ENCODE assay signal across 1 cellular context in the genomic region with DNA sequence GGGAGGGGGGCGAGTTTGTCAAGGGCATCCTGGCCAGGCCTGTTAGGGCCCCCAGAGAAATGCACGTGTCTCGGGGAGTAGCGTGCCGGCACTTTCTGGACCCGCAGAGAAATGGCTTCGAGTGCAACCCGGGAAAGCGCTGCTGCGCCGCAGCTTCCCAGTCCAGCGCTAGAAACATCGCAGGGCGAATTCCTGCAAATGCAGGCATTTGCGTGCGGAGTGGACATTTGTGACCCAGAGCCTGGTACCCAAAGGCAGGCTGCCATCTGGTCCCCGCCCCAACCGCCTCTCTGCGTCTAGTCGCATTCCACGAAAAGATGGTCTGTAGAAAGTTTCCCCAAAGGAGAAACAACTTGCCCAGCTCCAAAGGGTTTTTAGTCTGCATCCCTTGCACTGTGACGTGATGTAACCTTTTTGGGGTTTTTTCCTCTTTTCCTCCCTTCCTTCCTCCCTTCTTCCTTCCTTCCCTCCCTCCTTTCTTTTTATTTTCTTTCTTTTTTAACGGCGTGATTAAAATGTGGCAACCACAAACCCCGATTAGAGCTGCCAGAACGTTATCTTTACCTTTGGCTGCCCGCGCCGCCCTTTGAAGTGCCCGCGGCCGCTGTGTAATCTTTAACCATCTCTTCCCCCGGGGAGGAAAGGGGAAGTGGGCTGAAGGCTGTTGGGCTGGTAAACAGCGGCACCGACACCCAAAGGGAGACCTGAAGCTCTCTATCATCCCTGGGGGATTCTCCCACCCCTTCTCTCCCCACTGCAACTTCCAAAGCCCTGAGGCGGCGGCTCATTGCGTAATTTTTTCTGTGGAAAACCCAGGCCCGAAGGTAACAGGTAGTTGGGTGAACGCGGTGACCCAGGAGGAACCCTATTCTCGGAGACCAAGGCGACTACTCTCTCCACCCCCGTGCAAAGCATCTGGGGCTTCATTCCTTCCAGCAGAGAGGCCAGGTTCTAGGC.
TF ChIP-seq lines count a peak whose summit lies in the region.

No MANE protein-coding gene starts in this region.

TF ChIP-seq in HepG2, 621 proteins besides CTCF, POLR2A, EP300 and RAD21 (continued from another document and continues in another):
- peak; percentile 63; the same call in 1 of the 2 replicates for TF ChIP-seq TFE3 (CRISPR knock-in tag; IDR thresholded peaks at IDR 0.05)
- TF ChIP-seq ZNF629 (CRISPR knock-in tag; conservative IDR thresholded peaks at IDR 0.05), result no peak
- peak; percentile 19; the same call in 1 of the 2 replicates for TF ChIP-seq ZBTB33 (CRISPR knock-in tag; IDR thresholded peaks at IDR 0.05)
- peak; percentile 85 for TF ChIP-seq ZMYM4 (CRISPR knock-in tag; IDR thresholded peaks at IDR 0.05)
- peak; percentile 70 for TF ChIP-seq KDM6A (CRISPR knock-in tag; IDR thresholded peaks at IDR 0.05; ENCODE audit: low read depth)
- TF ChIP-seq ZUFSP (CRISPR knock-in tag; IDR thresholded peaks at IDR 0.05; ENCODE audit: borderline replicate concordance), result no peak
- TF ChIP-seq RELA (CRISPR knock-in tag; IDR thresholded peaks at IDR 0.05), result no peak
- TF ChIP-seq NFRKB (IDR thresholded peaks at IDR 0.05), result no peak
- TF ChIP-seq SRSF9 (IDR thresholded peaks at IDR 0.05; ENCODE audit: borderline replicate concordance, insufficient read depth, low read depth, low read length, poor library complexity, severe bottlenecking), result no peak
- TF ChIP-seq ZNF790 (CRISPR knock-in tag; IDR thresholded peaks at IDR 0.05; ENCODE audit: borderline replicate concordance), result 0 out of 2 replicates have a peak, but pooled peaks have one; percentile 40
- TF ChIP-seq MAFF (IDR thresholded peaks at IDR 0.05; ENCODE audit: low read depth, low read length), result no peak
- TF ChIP-seq RORA (CRISPR knock-in tag; IDR thresholded peaks at IDR 0.05), result no peak
- no peak for TF ChIP-seq HMGA1 (CRISPR knock-in tag; conservative IDR thresholded peaks at IDR 0.05)
- TF ChIP-seq GTF2F1 (IDR thresholded peaks at IDR 0.05; ENCODE audit: low read length), result no peak
- TF ChIP-seq ZNF256 (CRISPR knock-in tag; conservative IDR thresholded peaks at IDR 0.05), result no peak; the same call in 1 of the 2 replicates
- TF ChIP-seq, protein P1, sequence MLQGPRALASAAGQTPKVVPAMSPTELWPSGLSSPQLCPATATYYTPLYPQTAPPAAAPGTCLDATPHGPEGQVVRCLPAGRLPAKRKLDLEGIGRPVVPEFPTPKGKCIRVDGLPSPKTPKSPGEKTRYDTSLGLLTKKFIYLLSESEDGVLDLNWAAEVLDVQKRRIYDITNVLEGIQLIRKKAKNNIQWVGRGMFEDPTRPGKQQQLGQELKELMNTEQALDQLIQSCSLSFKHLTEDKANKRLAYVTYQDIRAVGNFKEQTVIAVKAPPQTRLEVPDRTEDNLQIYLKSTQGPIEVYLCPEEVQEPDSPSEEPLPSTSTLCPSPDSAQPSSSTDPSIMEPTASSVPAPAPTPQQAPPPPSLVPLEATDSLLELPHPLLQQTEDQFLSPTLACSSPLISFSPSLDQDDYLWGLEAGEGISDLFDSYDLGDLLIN (CRISPR knock-in tag; IDR thresholded peaks at IDR 0.05; ENCODE audit: borderline replicate concordance), result no peak
- TF ChIP-seq, protein P2, sequence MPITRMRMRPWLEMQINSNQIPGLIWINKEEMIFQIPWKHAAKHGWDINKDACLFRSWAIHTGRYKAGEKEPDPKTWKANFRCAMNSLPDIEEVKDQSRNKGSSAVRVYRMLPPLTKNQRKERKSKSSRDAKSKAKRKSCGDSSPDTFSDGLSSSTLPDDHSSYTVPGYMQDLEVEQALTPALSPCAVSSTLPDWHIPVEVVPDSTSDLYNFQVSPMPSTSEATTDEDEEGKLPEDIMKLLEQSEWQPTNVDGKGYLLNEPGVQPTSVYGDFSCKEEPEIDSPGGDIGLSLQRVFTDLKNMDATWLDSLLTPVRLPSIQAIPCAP (CRISPR knock-in tag; IDR thresholded peaks at IDR 0.05; ENCODE audit: low read depth), result no peak
- no peak for TF ChIP-seq HNRNPUL1 (IDR thresholded peaks at IDR 0.05; ENCODE audit: low read depth, low read length)
- TF ChIP-seq ZNF143 (CRISPR knock-in tag; IDR thresholded peaks at IDR 0.05), result no peak
- TF ChIP-seq ZNF253 (CRISPR knock-in tag; IDR thresholded peaks at IDR 0.05; ENCODE audit: borderline replicate concordance), result no peak
- TF ChIP-seq ZNF484 (CRISPR knock-in tag; IDR thresholded peaks at IDR 0.05; ENCODE audit: borderline replicate concordance, low read depth), result no peak
- TF ChIP-seq, protein P3, sequence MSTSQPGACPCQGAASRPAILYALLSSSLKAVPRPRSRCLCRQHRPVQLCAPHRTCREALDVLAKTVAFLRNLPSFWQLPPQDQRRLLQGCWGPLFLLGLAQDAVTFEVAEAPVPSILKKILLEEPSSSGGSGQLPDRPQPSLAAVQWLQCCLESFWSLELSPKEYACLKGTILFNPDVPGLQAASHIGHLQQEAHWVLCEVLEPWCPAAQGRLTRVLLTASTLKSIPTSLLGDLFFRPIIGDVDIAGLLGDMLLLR (CRISPR knock-in tag; IDR thresholded peaks at IDR 0.05), result no peak; the same call in 1 of the 2 replicates
- no peak for TF ChIP-seq ZFAT (CRISPR knock-in tag; conservative IDR thresholded peaks at IDR 0.05)
- peak; percentile 83 for TF ChIP-seq SKI (IDR thresholded peaks at IDR 0.05; ENCODE audit: partially characterized antibody)
- TF ChIP-seq, protein P4, sequence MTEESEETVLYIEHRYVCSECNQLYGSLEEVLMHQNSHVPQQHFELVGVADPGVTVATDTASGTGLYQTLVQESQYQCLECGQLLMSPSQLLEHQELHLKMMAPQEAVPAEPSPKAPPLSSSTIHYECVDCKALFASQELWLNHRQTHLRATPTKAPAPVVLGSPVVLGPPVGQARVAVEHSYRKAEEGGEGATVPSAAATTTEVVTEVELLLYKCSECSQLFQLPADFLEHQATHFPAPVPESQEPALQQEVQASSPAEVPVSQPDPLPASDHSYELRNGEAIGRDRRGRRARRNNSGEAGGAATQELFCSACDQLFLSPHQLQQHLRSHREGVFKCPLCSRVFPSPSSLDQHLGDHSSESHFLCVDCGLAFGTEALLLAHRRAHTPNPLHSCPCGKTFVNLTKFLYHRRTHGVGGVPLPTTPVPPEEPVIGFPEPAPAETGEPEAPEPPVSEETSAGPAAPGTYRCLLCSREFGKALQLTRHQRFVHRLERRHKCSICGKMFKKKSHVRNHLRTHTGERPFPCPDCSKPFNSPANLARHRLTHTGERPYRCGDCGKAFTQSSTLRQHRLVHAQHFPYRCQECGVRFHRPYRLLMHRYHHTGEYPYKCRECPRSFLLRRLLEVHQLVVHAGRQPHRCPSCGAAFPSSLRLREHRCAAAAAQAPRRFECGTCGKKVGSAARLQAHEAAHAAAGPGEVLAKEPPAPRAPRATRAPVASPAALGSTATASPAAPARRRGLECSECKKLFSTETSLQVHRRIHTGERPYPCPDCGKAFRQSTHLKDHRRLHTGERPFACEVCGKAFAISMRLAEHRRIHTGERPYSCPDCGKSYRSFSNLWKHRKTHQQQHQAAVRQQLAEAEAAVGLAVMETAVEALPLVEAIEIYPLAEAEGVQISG (CRISPR knock-in tag; IDR thresholded peaks at IDR 0.05), result peak; percentile 84
- no peak for TF ChIP-seq ZBTB49 (CRISPR knock-in tag; IDR thresholded peaks at IDR 0.05; ENCODE audit: borderline replicate concordance)
- no peak for TF ChIP-seq ZIK1 (CRISPR knock-in tag; IDR thresholded peaks at IDR 0.05; ENCODE audit: borderline replicate concordance, low read depth)
- TF ChIP-seq KDM5B (CRISPR knock-in tag; IDR thresholded peaks at IDR 0.05; ENCODE audit: borderline replicate concordance), result no peak
- no peak for TF ChIP-seq XBP1 (CRISPR knock-in tag; IDR thresholded peaks at IDR 0.05)
- no peak for TF ChIP-seq ZFY (CRISPR knock-in tag; IDR thresholded peaks at IDR 0.05)
- TF ChIP-seq ZNF605 (CRISPR knock-in tag; IDR thresholded peaks at IDR 0.05), result no peak
- no peak for TF ChIP-seq ZNF282 (IDR thresholded peaks at IDR 0.05; ENCODE audit: partially characterized antibody)
- TF ChIP-seq RBM22 (optimal IDR thresholded peaks at IDR 0.05; ENCODE audit: low read length), result no peak
- TF ChIP-seq SUZ12 (IDR thresholded peaks at IDR 0.05; ENCODE audit: low read depth, low read length), result no peak
- peak; percentile 70 for TF ChIP-seq CCAR2 (optimal IDR thresholded peaks at IDR 0.05; ENCODE audit: low read depth, low read length)
- TF ChIP-seq ZNF841 (CRISPR knock-in tag; IDR thresholded peaks at IDR 0.05; ENCODE audit: borderline replicate concordance), result peak; percentile 65; the same call in 1 of the 2 replicates
- no peak for TF ChIP-seq ZNF10 (CRISPR knock-in tag; IDR thresholded peaks at IDR 0.05; ENCODE audit: borderline replicate concordance, low read depth)
- TF ChIP-seq ZNF225 (CRISPR knock-in tag; IDR thresholded peaks at IDR 0.05), result no peak
- peak; percentile 85; the same call in 1 of the 2 replicates for TF ChIP-seq SOX5 (CRISPR knock-in tag; IDR thresholded peaks at IDR 0.05; ENCODE audit: borderline replicate concordance)
- TF ChIP-seq, protein P5, sequence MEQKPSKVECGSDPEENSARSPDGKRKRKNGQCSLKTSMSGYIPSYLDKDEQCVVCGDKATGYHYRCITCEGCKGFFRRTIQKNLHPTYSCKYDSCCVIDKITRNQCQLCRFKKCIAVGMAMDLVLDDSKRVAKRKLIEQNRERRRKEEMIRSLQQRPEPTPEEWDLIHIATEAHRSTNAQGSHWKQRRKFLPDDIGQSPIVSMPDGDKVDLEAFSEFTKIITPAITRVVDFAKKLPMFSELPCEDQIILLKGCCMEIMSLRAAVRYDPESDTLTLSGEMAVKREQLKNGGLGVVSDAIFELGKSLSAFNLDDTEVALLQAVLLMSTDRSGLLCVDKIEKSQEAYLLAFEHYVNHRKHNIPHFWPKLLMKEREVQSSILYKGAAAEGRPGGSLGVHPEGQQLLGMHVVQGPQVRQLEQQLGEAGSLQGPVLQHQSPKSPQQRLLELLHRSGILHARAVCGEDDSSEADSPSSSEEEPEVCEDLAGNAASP (CRISPR knock-in tag; IDR thresholded peaks at IDR 0.05; ENCODE audit: borderline replicate concordance), result peak; percentile 80
